ENCODE assay signal across 1 cellular context in the genomic region with DNA sequence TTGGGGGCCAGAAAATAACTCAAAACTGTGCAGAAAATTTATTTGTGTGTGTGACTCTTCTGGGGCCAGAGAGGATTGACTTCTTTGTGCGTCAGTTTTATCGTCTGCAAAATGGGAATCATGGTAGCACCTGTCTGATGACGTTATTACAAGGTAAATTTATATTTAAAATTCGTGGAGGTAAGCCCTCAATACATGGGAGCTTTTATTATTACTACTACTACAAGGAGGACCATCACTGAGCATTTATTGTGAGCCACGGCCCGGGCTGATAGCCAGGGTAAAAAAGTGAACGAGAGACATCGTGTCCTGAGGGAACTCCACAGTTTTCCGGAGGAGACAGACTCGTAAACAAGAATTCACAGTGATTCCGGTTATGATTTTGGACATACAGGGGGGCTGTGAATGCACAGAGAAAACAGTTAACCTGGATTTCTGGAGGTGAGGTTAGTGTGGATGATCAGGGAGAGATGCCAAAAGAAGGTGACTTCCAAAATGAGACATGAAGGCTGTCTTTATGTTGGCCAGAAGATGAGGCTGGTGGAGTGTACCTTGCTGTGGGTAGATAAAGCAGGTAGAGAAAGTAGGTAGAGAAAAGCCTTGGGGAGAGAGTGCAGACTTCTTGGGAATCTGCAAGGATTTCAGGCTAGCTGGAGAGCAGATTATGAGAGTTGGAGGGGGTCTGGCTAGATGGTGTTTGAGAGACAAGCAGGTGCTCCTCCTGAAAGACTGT.
TF ChIP-seq lines count a peak whose summit lies in the region.

No MANE protein-coding gene starts in this region.

TF ChIP-seq in HepG2, 621 proteins besides CTCF, POLR2A, EP300 and RAD21 (continues in another document):
- TF ChIP-seq ERF (CRISPR knock-in tag; IDR thresholded peaks at IDR 0.05) (0 out of 2 replicates have a peak, but pooled peaks have one; percentile 3), ZC3H13 (CRISPR knock-in tag; IDR thresholded peaks at IDR 0.05) (no peak), RXRB (CRISPR knock-in tag; IDR thresholded peaks at IDR 0.05; ENCODE audit: borderline replicate concordance) (no peak), CENPX (CRISPR knock-in tag; IDR thresholded peaks at IDR 0.05) (no peak), ZMAT3 (CRISPR knock-in tag; conservative IDR thresholded peaks at IDR 0.05) (no peak), ZNF350 (CRISPR knock-in tag; IDR thresholded peaks at IDR 0.05; ENCODE audit: borderline replicate concordance, low read depth) (no peak), TBP (CRISPR knock-in tag; IDR thresholded peaks at IDR 0.05) (no peak), ZFP1 (CRISPR knock-in tag; IDR thresholded peaks at IDR 0.05) (no peak), ZNF530 (CRISPR knock-in tag; IDR thresholded peaks at IDR 0.05; ENCODE audit: low read depth) (no peak), PHF20 (CRISPR knock-in tag; IDR thresholded peaks at IDR 0.05) (no peak), ZNF432 (CRISPR knock-in tag; IDR thresholded peaks at IDR 0.05; ENCODE audit: borderline replicate concordance) (no peak), ETV6 (CRISPR knock-in tag; conservative IDR thresholded peaks at IDR 0.05) (no peak), PRPF4 (IDR thresholded peaks at IDR 0.05; ENCODE audit: low read depth, low read length, poor library complexity, severe bottlenecking) (no peak), ZNF382 (CRISPR knock-in tag; IDR thresholded peaks at IDR 0.05; ENCODE audit: borderline replicate concordance) (no peak), JDP2 (CRISPR knock-in tag; IDR thresholded peaks at IDR 0.05; ENCODE audit: borderline replicate concordance) (no peak), SP140L (CRISPR knock-in tag; IDR thresholded peaks at IDR 0.05; ENCODE audit: borderline replicate concordance) (no peak), KDM1A (CRISPR knock-in tag; IDR thresholded peaks at IDR 0.05) (peak; percentile 96), KAT8 (CRISPR knock-in tag; IDR thresholded peaks at IDR 0.05) (no peak), PPARG (CRISPR knock-in tag; conservative IDR thresholded peaks at IDR 0.05) (no peak), CBX2 (IDR thresholded peaks at IDR 0.05; ENCODE audit: low read depth, low read length) (no peak), CBX2 (CRISPR knock-in tag; IDR thresholded peaks at IDR 0.05; ENCODE audit: low read depth) (no peak), ZNF891 (CRISPR knock-in tag; IDR thresholded peaks at IDR 0.05) (no peak), CREB1 (IDR thresholded peaks at IDR 0.05) (peak; percentile 58; the same call in 1 of the 2 replicates), CREB1 (CRISPR knock-in tag; IDR thresholded peaks at IDR 0.05) (peak; percentile 56), ESRRA (CRISPR knock-in tag; IDR thresholded peaks at IDR 0.05; ENCODE audit: low read depth) (no peak), ZNF292 (CRISPR knock-in tag; IDR thresholded peaks at IDR 0.05; ENCODE audit: borderline replicate concordance, low read depth) (0 out of 2 replicates have a peak, but pooled peaks have one; percentile 33), NR2F1 (CRISPR knock-in tag; IDR thresholded peaks at IDR 0.05) (no peak), DMAP1 (CRISPR knock-in tag; IDR thresholded peaks at IDR 0.05) (no peak), TBL1XR1 (IDR thresholded peaks at IDR 0.05; ENCODE audit: borderline replicate concordance, low read length, partially characterized antibody) (no peak), NCOA2 (CRISPR knock-in tag; IDR thresholded peaks at IDR 0.05) (no peak), RAD51 (IDR thresholded peaks at IDR 0.05; ENCODE audit: borderline replicate concordance) (no peak), ZNF850 (CRISPR knock-in tag; conservative IDR thresholded peaks at IDR 0.05) (no peak), ZNF224 (CRISPR knock-in tag; IDR thresholded peaks at IDR 0.05) (no peak), ZNF619 (CRISPR knock-in tag; IDR thresholded peaks at IDR 0.05) (no peak), MBNL3 (CRISPR knock-in tag; conservative IDR thresholded peaks at IDR 0.05) (no peak), MXD4 (CRISPR knock-in tag; IDR thresholded peaks at IDR 0.05) (no peak), RARG (CRISPR knock-in tag; IDR thresholded peaks at IDR 0.05; ENCODE audit: low read depth) (no peak; the same call in 1 of the 2 replicates), ZBTB1 (CRISPR knock-in tag; IDR thresholded peaks at IDR 0.05; ENCODE audit: borderline replicate concordance) (no peak), NFKB2 (CRISPR knock-in tag; IDR thresholded peaks at IDR 0.05; ENCODE audit: borderline replicate concordance) (no peak), ZNF550 (CRISPR knock-in tag; IDR thresholded peaks at IDR 0.05; ENCODE audit: borderline replicate concordance) (no peak)
- TF ChIP-seq, protein P1, sequence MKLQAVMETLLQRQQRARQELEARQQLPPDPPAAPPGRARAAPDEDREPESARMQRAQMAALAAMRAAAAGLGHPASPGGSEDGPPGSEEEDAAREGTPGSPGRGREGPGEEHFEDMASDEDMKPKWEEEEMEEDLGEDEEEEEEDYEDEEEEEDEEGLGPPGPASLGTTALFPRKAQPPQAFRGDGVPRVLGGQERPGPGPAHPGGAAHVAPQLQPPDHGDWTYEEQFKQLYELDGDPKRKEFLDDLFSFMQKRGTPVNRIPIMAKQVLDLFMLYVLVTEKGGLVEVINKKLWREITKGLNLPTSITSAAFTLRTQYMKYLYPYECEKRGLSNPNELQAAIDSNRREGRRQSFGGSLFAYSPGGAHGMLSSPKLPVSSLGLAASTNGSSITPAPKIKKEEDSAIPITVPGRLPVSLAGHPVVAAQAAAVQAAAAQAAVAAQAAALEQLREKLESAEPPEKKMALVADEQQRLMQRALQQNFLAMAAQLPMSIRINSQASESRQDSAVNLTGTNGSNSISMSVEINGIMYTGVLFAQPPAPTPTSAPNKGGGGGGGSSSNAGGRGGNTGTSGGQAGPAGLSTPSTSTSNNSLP (IDR thresholded peaks at IDR 0.05; ENCODE audit: low read depth, low read length): 0 out of 2 replicates have a peak, but pooled peaks have one; percentile 20
- TF ChIP-seq, protein P2, sequence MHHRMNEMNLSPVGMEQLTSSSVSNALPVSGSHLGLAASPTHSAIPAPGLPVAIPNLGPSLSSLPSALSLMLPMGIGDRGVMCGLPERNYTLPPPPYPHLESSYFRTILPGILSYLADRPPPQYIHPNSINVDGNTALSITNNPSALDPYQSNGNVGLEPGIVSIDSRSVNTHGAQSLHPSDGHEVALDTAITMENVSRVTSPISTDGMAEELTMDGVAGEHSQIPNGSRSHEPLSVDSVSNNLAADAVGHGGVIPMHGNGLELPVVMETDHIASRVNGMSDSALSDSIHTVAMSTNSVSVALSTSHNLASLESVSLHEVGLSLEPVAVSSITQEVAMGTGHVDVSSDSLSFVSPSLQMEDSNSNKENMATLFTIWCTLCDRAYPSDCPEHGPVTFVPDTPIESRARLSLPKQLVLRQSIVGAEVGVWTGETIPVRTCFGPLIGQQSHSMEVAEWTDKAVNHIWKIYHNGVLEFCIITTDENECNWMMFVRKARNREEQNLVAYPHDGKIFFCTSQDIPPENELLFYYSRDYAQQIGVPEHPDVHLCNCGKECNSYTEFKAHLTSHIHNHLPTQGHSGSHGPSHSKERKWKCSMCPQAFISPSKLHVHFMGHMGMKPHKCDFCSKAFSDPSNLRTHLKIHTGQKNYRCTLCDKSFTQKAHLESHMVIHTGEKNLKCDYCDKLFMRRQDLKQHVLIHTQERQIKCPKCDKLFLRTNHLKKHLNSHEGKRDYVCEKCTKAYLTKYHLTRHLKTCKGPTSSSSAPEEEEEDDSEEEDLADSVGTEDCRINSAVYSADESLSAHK (CRISPR knock-in tag; IDR thresholded peaks at IDR 0.05; ENCODE audit: borderline replicate concordance): no peak
- TF ChIP-seq, protein P3, sequence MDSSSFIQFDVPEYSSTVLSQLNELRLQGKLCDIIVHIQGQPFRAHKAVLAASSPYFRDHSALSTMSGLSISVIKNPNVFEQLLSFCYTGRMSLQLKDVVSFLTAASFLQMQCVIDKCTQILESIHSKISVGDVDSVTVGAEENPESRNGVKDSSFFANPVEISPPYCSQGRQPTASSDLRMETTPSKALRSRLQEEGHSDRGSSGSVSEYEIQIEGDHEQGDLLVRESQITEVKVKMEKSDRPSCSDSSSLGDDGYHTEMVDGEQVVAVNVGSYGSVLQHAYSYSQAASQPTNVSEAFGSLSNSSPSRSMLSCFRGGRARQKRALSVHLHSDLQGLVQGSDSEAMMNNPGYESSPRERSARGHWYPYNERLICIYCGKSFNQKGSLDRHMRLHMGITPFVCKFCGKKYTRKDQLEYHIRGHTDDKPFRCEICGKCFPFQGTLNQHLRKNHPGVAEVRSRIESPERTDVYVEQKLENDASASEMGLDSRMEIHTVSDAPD (CRISPR knock-in tag; IDR thresholded peaks at IDR 0.05): no peak
- TF ChIP-seq, protein P4, sequence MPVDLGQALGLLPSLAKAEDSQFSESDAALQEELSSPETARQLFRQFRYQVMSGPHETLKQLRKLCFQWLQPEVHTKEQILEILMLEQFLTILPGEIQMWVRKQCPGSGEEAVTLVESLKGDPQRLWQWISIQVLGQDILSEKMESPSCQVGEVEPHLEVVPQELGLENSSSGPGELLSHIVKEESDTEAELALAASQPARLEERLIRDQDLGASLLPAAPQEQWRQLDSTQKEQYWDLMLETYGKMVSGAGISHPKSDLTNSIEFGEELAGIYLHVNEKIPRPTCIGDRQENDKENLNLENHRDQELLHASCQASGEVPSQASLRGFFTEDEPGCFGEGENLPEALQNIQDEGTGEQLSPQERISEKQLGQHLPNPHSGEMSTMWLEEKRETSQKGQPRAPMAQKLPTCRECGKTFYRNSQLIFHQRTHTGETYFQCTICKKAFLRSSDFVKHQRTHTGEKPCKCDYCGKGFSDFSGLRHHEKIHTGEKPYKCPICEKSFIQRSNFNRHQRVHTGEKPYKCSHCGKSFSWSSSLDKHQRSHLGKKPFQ (CRISPR knock-in tag; IDR thresholded peaks at IDR 0.05; ENCODE audit: insufficient replicate concordance): peak; percentile 76
- TF ChIP-seq, protein P5, sequence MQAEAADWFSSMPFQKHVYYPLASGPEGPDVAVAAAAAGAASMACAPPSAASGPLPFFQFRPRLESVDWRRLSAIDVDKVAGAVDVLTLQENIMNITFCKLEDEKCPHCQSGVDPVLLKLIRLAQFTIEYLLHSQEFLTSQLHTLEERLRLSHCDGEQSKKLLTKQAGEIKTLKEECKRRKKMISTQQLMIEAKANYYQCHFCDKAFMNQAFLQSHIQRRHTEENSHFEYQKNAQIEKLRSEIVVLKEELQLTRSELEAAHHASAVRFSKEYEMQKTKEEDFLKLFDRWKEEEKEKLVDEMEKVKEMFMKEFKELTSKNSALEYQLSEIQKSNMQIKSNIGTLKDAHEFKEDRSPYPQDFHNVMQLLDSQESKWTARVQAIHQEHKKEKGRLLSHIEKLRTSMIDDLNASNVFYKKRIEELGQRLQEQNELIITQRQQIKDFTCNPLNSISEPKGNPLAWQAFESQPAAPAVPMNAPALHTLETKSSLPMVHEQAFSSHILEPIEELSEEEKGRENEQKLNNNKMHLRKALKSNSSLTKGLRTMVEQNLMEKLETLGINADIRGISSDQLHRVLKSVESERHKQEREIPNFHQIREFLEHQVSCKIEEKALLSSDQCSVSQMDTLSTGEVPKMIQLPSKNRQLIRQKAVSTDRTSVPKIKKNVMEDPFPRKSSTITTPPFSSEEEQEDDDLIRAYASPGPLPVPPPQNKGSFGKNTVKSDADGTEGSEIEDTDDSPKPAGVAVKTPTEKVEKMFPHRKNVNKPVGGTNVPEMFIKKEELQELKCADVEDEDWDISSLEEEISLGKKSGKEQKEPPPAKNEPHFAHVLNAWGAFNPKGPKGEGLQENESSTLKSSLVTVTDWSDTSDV (CRISPR knock-in tag; IDR thresholded peaks at IDR 0.05): no peak
- TF ChIP-seq, protein P6, sequence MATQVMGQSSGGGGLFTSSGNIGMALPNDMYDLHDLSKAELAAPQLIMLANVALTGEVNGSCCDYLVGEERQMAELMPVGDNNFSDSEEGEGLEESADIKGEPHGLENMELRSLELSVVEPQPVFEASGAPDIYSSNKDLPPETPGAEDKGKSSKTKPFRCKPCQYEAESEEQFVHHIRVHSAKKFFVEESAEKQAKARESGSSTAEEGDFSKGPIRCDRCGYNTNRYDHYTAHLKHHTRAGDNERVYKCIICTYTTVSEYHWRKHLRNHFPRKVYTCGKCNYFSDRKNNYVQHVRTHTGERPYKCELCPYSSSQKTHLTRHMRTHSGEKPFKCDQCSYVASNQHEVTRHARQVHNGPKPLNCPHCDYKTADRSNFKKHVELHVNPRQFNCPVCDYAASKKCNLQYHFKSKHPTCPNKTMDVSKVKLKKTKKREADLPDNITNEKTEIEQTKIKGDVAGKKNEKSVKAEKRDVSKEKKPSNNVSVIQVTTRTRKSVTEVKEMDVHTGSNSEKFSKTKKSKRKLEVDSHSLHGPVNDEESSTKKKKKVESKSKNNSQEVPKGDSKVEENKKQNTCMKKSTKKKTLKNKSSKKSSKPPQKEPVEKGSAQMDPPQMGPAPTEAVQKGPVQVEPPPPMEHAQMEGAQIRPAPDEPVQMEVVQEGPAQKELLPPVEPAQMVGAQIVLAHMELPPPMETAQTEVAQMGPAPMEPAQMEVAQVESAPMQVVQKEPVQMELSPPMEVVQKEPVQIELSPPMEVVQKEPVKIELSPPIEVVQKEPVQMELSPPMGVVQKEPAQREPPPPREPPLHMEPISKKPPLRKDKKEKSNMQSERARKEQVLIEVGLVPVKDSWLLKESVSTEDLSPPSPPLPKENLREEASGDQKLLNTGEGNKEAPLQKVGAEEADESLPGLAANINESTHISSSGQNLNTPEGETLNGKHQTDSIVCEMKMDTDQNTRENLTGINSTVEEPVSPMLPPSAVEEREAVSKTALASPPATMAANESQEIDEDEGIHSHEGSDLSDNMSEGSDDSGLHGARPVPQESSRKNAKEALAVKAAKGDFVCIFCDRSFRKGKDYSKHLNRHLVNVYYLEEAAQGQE (IDR thresholded peaks at IDR 0.05; ENCODE audit: borderline replicate concordance in 1 of 2, low read depth in 1 of 2, low read length in 2 of 2): no peak
